In genomic region chr15:64894395-64895056, GRCh38 we compare ENCODE assay signal across 8 cellular contexts. TPM values are rescaled to one million over a fixed set of nuclear protein-coding genes. Genes with fewer than 3 reads are reported as not detected.
DNase-seq lines count a peak whose midpoint lies in the region; ATAC-seq and TF ChIP-seq lines count a peak whose summit lies in the region.

No MANE protein-coding gene starts in this region.

- H3K36me3 ChIP-seq in iPS-18a (ENCODE audit: control insufficient read depth, low read depth, low read length) = no peaks in the 10 kb centered on the region

- intact Hi-C loops in CD14-positive monocyte (cut with micrococcal nuclease) = loop anchor here in 1 of 2 donors (2.0 to 10.0 kb wide), 2 partner anchors 50 to 200 kb away; no protein-coding TSS in a partner anchor

- no peak for TF ChIP-seq CTCF in CD14-positive monocyte (IDR thresholded peaks at IDR 0.05)

- H3K27ac ChIP-seq in iPS-18a (ENCODE audit: low read length) = no peak overlapping the region

- peak; percentile 31 for ATAC-seq in GM21381 (IDR thresholded peaks at IDR 0.05; ENCODE audit: unreplicated experiment)

- H3K4me1 Mint-ChIP-seq in CD14-positive monocyte = peaks cover 78% of the 10 kb centered on the region

- peaks cover 14% of the 10 kb centered on the region for H3K4me1 ChIP-seq in iPS-18a (ENCODE audit: control insufficient read depth, low read depth, low read length)

- peak overlapping the region; percentile 57 for H3K4me3 ChIP-seq in iPS-18a (ENCODE audit: low read length)

- peak overlapping the region; percentile 99 to 100 (median 100) for H3K27ac Mint-ChIP-seq in CD14-positive monocyte

- peak overlapping the region; percentile 77 to 86 for H3K4me3 Mint-ChIP-seq in CD14-positive monocyte

- peak overlapping the region; percentile 30 for H3K9ac ChIP-seq in iPS-18a (ENCODE audit: low read length)

- no peaks in the 10 kb centered on the region for H3K27me3 Mint-ChIP-seq in CD14-positive monocyte (ENCODE audit: low read depth in 3 of 3)

- no peaks in the 10 kb centered on the region for H3K9me3 Mint-ChIP-seq in CD14-positive monocyte

- H3K9me3 ChIP-seq in iPS-18a (ENCODE audit: control insufficient read depth, low read depth, low read length) = no peaks in the 10 kb centered on the region

- H3K36me3 Mint-ChIP-seq in CD14-positive monocyte = peaks cover 7 to 15% of the 10 kb centered on the region in 2 donors

- H3K27me3 ChIP-seq in iPS-18a (ENCODE audit: control insufficient read depth, insufficient read depth, low read length) = no peaks in the 10 kb centered on the region

- DNase-seq in CD14-positive monocyte (ENCODE audit: low spot score) (no peak), activated gamma-delta T cell treated with Interleukin-2 at 50 U/mL for 16 hours (peak; percentile 85), NCI-H1105 (lab: John Stamatoyannopoulos, UW) (no peak), hypothalamus (lab: John Stamatoyannopoulos, UW) (no peak)
- peak; percentile 94 for DNase-seq in NK-92 treated with Interleukin-12 subunit alpha and Interleukin-12 subunit beta, amount 100 ng/mL, for 24 hours (lab: John Stamatoyannopoulos, UW)
- DNase-seq in stimulated activated CD4-positive, alpha-beta T cell treated with anti-CD3 and anti-CD28 coated beads, Interleukin-4, amount 100 ng/mL, for 1 hour = peak; percentile 64

RNA-seq across cellular contexts. Expression of gene ANKDD1A, which starts 17.2 kb away (rescaled TPM):
- under 1 TPM; 0.49 to 0.90 TPM for polyA plus RNA-seq in CD14-positive monocyte

RNA-seq across cellular contexts. Expression of gene PLEKHO2, which starts 52.8 kb away (rescaled TPM):
- 10 to 100 TPM; 78.0 to 93.5 TPM for polyA plus RNA-seq in CD14-positive monocyte

Comparison
In these comparisons a context has a peak if more than half of its experiments do, and no peak if none do; other contexts are left out.
1. DNase-seq: peak in NK-92 treated with Interleukin-12 subunit alpha and Interleukin-12 subunit beta, amount 100 ng/mL, for 24 hours (single experiment), activated gamma-delta T cell treated with Interleukin-2 at 50 U/mL for 16 hours (single experiment) and stimulated activated CD4-positive, alpha-beta T cell treated with anti-CD3 and anti-CD28 coated beads, Interleukin-4, amount 100 ng/mL, for 1 hour (single experiment); none in CD14-positive monocyte (single experiment), NCI-H1105 (single experiment) and hypothalamus (0 of 51).